ENCODE assay signal across 1 cellular context in genomic region chr11:122155001-122155400, GRCh38.
TF ChIP-seq lines count a peak whose summit lies in the region.

No MANE protein-coding gene starts in this region.

TF ChIP-seq in A549, 52 proteins besides CTCF, POLR2A, EP300 and RAD21 (continued from another document):
- TF ChIP-seq HMGXB4 (CRISPR knock-in tag; IDR thresholded peaks at IDR 0.05; ENCODE audit: borderline replicate concordance) (no peak), MYC (IDR thresholded peaks at IDR 0.05; ENCODE audit: borderline replicate concordance, low read length) (no peak), RNF2 (IDR thresholded peaks at IDR 0.05; ENCODE audit: borderline replicate concordance, low read depth) (no peak), NPAS2 (CRISPR knock-in tag; IDR thresholded peaks at IDR 0.05; ENCODE audit: borderline replicate concordance) (no peak), EHMT2 (IDR thresholded peaks at IDR 0.05; ENCODE audit: low read depth) (no peak), ZC3H11A (IDR thresholded peaks at IDR 0.05) (no peak), CHD2 (IDR thresholded peaks at IDR 0.05; ENCODE audit: low read length, partially characterized antibody) (no peak), FOXS1 (CRISPR knock-in tag; IDR thresholded peaks at IDR 0.05) (no peak)
